In genomic region chr2:46703588-46703987, GRCh38 we compare ENCODE assay signal across 29 cellular contexts. TPM values are rescaled to one million over a fixed set of nuclear protein-coding genes. Genes with fewer than 3 reads are reported as not detected.
A peak's percentile ranks its signal among the peaks of the same experiment; 100 is the strongest.
DNase-seq lines count a peak whose midpoint lies in the region; ATAC-seq, FAIRE-seq and TF ChIP-seq lines count a peak whose summit lies in the region.
"Had no signal": no experiment of that assay in that cellular context is flagged by ENCODE, and none has a peak within 500 bp of the region (broad histone marks: within the 10 kb centered on the region; RNA-seq: fewer than 3 reads in every experiment).

No MANE protein-coding gene starts in this region.

- no peak overlapping the region for H4K5ac ChIP-seq in H1 (ENCODE audit: insufficient read length, low read depth, low read length)

- no peak for TF ChIP-seq RAD21 in H1 (IDR thresholded peaks at IDR 0.05 in 1 of 2, conservative IDR thresholded peaks at IDR 0.05 in 1 of 2; ENCODE audit: low read depth in 2 of 2, low read length in 2 of 2)

- no peak overlapping the region for H3K18ac ChIP-seq in H1 (ENCODE audit: extremely low read depth, low read length)

- H3K9me3 Mint-ChIP-seq in HFFc6 = peaks cover 5% of the 10 kb centered on the region; the same call in 1 of the 2 replicates
- no peaks in the 10 kb centered on the region for H3K9me3 Mint-ChIP-seq in stimulated activated memory B cell treated with anti-CD40 and anti-IgM and Interleukin-4, amounts not matched to agents 10 μg/mL and 1 μg/mL and 100 μg/mL, for 72 hours
- H3K9me3 Mint-ChIP-seq: activated CD4-positive, alpha-beta T cell treated with anti-CD3 and anti-CD28 coated beads, Interleukin-2, amount 10 ng/mL, durations not matched to agents 7 days and 5 days; activated T-helper 1 cell treated with anti-CD3 and anti-CD28 coated beads, Interleukin-12 subunit alpha, Interleukin-12 subunit beta, Interleukin-2, Interleukin-4 antibody, amounts not matched to agents 30 ng/mL and 10 ng/mL and 1 ng/mL, durations not matched to agents 14 hours and 24 hours and 36 hours; CD8-positive, alpha-beta memory T cell; natural killer cell; T-helper 2 cell treated with Interferon-gamma antibody and Interleukin-4, amounts not matched to agents 5 μg/mL and 100 μg/mL, for 36 hours had no signal

- no peak overlapping the region for H2BK15ac ChIP-seq in H1 (ENCODE audit: low read length)

- no peaks in the 10 kb centered on the region for H3K36me3 ChIP-seq in H1 (ENCODE audit: control insufficient read depth in 2 of 4, insufficient read depth in 4 of 4, low read length in 3 of 4)
- H3K36me3 ChIP-seq: colonic mucosa, left ventricle myocardium inferior had no signal

- no peak for TF ChIP-seq EP300 in H1 (IDR thresholded peaks at IDR 0.05; ENCODE audit: borderline replicate concordance in 1 of 2, low read depth in 2 of 2, low read length in 2 of 2)

- H2AFZ ChIP-seq in H1 (ENCODE audit: low read length) = no peak overlapping the region
- H2AFZ ChIP-seq: hepatocyte had no signal

- CTCF ChIA-PET in H1 (lab: Charles Lee; ENCODE audit: partially characterized antibody) = interaction anchor here (1.1 to 1.6 kb wide), 2 partner anchors 35 to 72 kb away, joined by 3 read pairs; no protein-coding TSS in a partner anchor

- peaks cover 5% of the 10 kb centered on the region for H3K23me2 ChIP-seq in H1 (ENCODE audit: low read depth, low read length)

- H2BK5ac ChIP-seq in H1 (ENCODE audit: low read depth, low read length) = no peak overlapping the region

- H4K20me1 ChIP-seq in H1 (replicated peaks in 1 of 2; ENCODE audit: control insufficient read depth in 1 of 2, insufficient read depth in 2 of 2, low read length in 2 of 2) = peaks cover 9 to 11% of the 10 kb centered on the region in 2 experiments

- no peak overlapping the region for H2AK5ac ChIP-seq in H1 (ENCODE audit: low read depth, low read length)

- no peak overlapping the region; the same call in none of the 2 replicates for H3K4me3 Mint-ChIP-seq in HFFc6
- no peak overlapping the region for H3K4me3 Mint-ChIP-seq in stimulated activated memory B cell treated with anti-CD40 and anti-IgM and Interleukin-4, amounts not matched to agents 10 μg/mL and 1 μg/mL and 100 μg/mL, for 72 hours
- H3K4me3 Mint-ChIP-seq: activated CD4-positive, alpha-beta T cell treated with anti-CD3 and anti-CD28 coated beads, Interleukin-2, amount 10 ng/mL, durations not matched to agents 7 days and 5 days; activated CD8-positive, alpha-beta memory T cell treated with anti-CD3 and anti-CD28 coated beads, Interleukin-2, amount 10 ng/mL, durations not matched to agents 7 days and 5 days; activated T-helper 1 cell treated with anti-CD3 and anti-CD28 coated beads, Interleukin-12 subunit alpha, Interleukin-12 subunit beta, Interleukin-2, Interleukin-4 antibody, amounts not matched to agents 30 ng/mL and 10 ng/mL and 1 ng/mL, durations not matched to agents 14 hours and 24 hours and 36 hours; natural killer cell; T-helper 2 cell treated with Interferon-gamma antibody and Interleukin-4, amounts not matched to agents 5 μg/mL and 100 μg/mL, for 36 hours had no signal

- no peaks in the 10 kb centered on the region for H3K9me3 ChIP-seq in H1 (ENCODE audit: insufficient read depth in 2 of 2, low read depth in 1 of 2, low read length in 1 of 2)
- H3K9me3 ChIP-seq: colonic mucosa, left ventricle myocardium inferior had no signal

- peak; percentile 38 for FAIRE-seq in GM12891 (lab: Jason Lieb, UNC)
- FAIRE-seq in H1 (lab: Jason Lieb, UNC) = no peak
- FAIRE-seq: frontal cortex had no signal

- H3K27ac Mint-ChIP-seq in HFFc6 = 0 out of 2 replicates have a peak overlapping the region, but pooled peaks have one; percentile 17
- H3K27ac Mint-ChIP-seq in stimulated activated memory B cell treated with anti-CD40 and anti-IgM and Interleukin-4, amounts not matched to agents 10 μg/mL and 1 μg/mL and 100 μg/mL, for 72 hours = peak overlapping the region; percentile 51
- H3K27ac Mint-ChIP-seq: activated CD4-positive, alpha-beta T cell treated with anti-CD3 and anti-CD28 coated beads, Interleukin-2, amount 10 ng/mL, durations not matched to agents 7 days and 5 days; activated CD8-positive, alpha-beta memory T cell treated with anti-CD3 and anti-CD28 coated beads, Interleukin-2, amount 10 ng/mL, durations not matched to agents 7 days and 5 days; activated T-helper 1 cell treated with anti-CD3 and anti-CD28 coated beads, Interleukin-12 subunit alpha, Interleukin-12 subunit beta, Interleukin-2, Interleukin-4 antibody, amounts not matched to agents 30 ng/mL and 10 ng/mL and 1 ng/mL, durations not matched to agents 14 hours and 24 hours and 36 hours; natural killer cell; T-helper 2 cell treated with Interferon-gamma antibody and Interleukin-4, amounts not matched to agents 5 μg/mL and 100 μg/mL, for 36 hours had no signal

- no peak overlapping the region for H3K23ac ChIP-seq in H1 (ENCODE audit: insufficient read length)

- peak overlapping the region in 1 of 4 experiments; percentile 52; a peak in 2 of 8 replicates for H3K4me3 ChIP-seq in H1 (ENCODE audit: extremely low read depth in 1 of 4, insufficient read depth in 2 of 4, low read depth in 3 of 4, low read length in 4 of 4)
- H3K4me3 ChIP-seq: colonic mucosa, hepatocyte, left ventricle myocardium inferior, SK-N-MC had no signal

- no peak overlapping the region for H3K27ac ChIP-seq in H1 (ENCODE audit: low read depth, low read length)
- H3K27ac ChIP-seq: colonic mucosa, hepatocyte, left ventricle myocardium inferior, RWPE1, SK-N-MC, VCaP had no signal

- no peak overlapping the region for H4K91ac ChIP-seq in H1 (replicated peaks; ENCODE audit: insufficient read length, low read length)

- H4K8ac ChIP-seq in H1 (ENCODE audit: extremely low read depth, insufficient read depth, low read length) = no peak overlapping the region

- peaks cover 16 to 85% of the 10 kb centered on the region in 2 experiments for H3K79me2 ChIP-seq in H1 (ENCODE audit: control insufficient read depth in 1 of 2, insufficient read depth in 2 of 2, low read length in 2 of 2)

- H3K27me3 ChIP-seq in H1 (replicated peaks in 1 of 4; ENCODE audit: control insufficient read depth in 3 of 4, extremely low read depth in 1 of 4, insufficient read depth in 3 of 4, low read length in 3 of 4) = no peaks in the 10 kb centered on the region
- H3K27me3 ChIP-seq: colonic mucosa, hepatocyte had no signal

- DNase-seq in GM12891 (ENCODE audit: insufficient read length, low spot score) = no peak
- DNase-seq in HFFc6 = no peak
- no peak for DNase-seq in H1 (ENCODE audit: low read depth in 1 of 2, low spot score in 2 of 2)
- DNase-seq in NCI-H510A treated with DMSO at 0.1 percent for 48 hours (lab: John Stamatoyannopoulos, UW) = no peak
- DNase-seq in stimulated activated CD4-positive, alpha-beta T cell treated with anti-CD3 and anti-CD28 coated beads, Interleukin-15, amount 100 ng/mL, for 24 hours = no peak
- DNase-seq in KG1 (lab: John Stamatoyannopoulos, UW) = no peak
- DNase-seq: activated CD4-positive, alpha-beta T cell treated with anti-CD3 and anti-CD28 coated beads, Interleukin-2, amount 10 ng/mL, durations not matched to agents 7 days and 5 days; activated CD8-positive, alpha-beta memory T cell treated with anti-CD3 and anti-CD28 coated beads, Interleukin-2, amount 10 ng/mL, durations not matched to agents 7 days and 5 days; activated naive CD4-positive, alpha-beta T cell treated with anti-CD3 and anti-CD28 coated beads, Interleukin-2, amount 50 U/mL, for 16 hours; CD8-positive, alpha-beta memory T cell; colonic mucosa; effector memory CD4-positive, alpha-beta T cell; erythroblast; GOT3; Karpas-422; left ventricle myocardium inferior; midbrain; natural killer cell; stimulated activated CD4-positive, alpha-beta T cell treated with anti-CD3 and anti-CD28 coated beads, Interleukin-12 subunit alpha, Interleukin-12 subunit beta, amount 100 ng/mL, for 4 hours; stimulated activated CD4-positive, alpha-beta T cell treated with anti-CD3 and anti-CD28 coated beads, Interleukin-4, amount 100 ng/mL, for 4 hours; stimulated activated naive CD8-positive, alpha-beta T cell treated with anti-CD3 and anti-CD28 coated beads, Interleukin-15, Interleukin-2, amounts not matched to agents 100 U/mL and 50 U/mL, for 24 hours had no signal

- peak overlapping the region in 1 of 4 experiments; percentile 8; a peak in 1 of 7 replicates for H3K9ac ChIP-seq in H1 (replicated peaks in 1 of 4; ENCODE audit: extremely low read depth in 1 of 4, low read depth in 3 of 4, low read length in 3 of 4)

- H2BK20ac ChIP-seq in H1 (ENCODE audit: low read length) = no peak overlapping the region

- peaks cover 41% of the 10 kb centered on the region for H3K36me3 Mint-ChIP-seq in HFFc6 (ENCODE audit: low read depth)
- no peaks in the 10 kb centered on the region for H3K36me3 Mint-ChIP-seq in stimulated activated memory B cell treated with anti-CD40 and anti-IgM and Interleukin-4, amounts not matched to agents 10 μg/mL and 1 μg/mL and 100 μg/mL, for 72 hours
- H3K36me3 Mint-ChIP-seq: natural killer cell had no signal

- H3K79me1 ChIP-seq in H1 (ENCODE audit: low read depth, low read length) = no peaks in the 10 kb centered on the region; the same call in 1 of the 2 replicates

- H2BK12ac ChIP-seq in H1 (ENCODE audit: low read depth, low read length) = no peak overlapping the region

- H3K14ac ChIP-seq in H1 (ENCODE audit: insufficient read length) = no peak overlapping the region

- no peak overlapping the region for H2BK120ac ChIP-seq in H1 (replicated peaks; ENCODE audit: low read depth, low read length)

- no peaks in the 10 kb centered on the region for H3K27me3 Mint-ChIP-seq in HFFc6 (ENCODE audit: insufficient read depth)
- no peaks in the 10 kb centered on the region for H3K27me3 Mint-ChIP-seq in stimulated activated memory B cell treated with anti-CD40 and anti-IgM and Interleukin-4, amounts not matched to agents 10 μg/mL and 1 μg/mL and 100 μg/mL, for 72 hours
- H3K27me3 Mint-ChIP-seq: activated CD8-positive, alpha-beta memory T cell treated with anti-CD3 and anti-CD28 coated beads, Interleukin-2, amount 10 ng/mL, durations not matched to agents 7 days and 5 days had no signal

- no peak overlapping the region for H3K56ac ChIP-seq in H1 (replicated peaks; ENCODE audit: insufficient read length, low read depth, low read length)

- H3K4me2 ChIP-seq in H1 (ENCODE audit: insufficient read depth in 1 of 2, low read depth in 2 of 2, low read length in 2 of 2) = peak overlapping the region; percentile 75; a peak in 3 of 4 replicates
- H3K4me2 ChIP-seq: hepatocyte had no signal

- no peak for TF ChIP-seq CTCF in HFFc6 (IDR thresholded peaks at IDR 0.05)
- TF ChIP-seq CTCF in H1 (IDR thresholded peaks at IDR 0.05; ENCODE audit: control extremely low read depth in 1 of 3, insufficient read depth in 1 of 3, low read depth in 1 of 3, low read length in 3 of 3) = no peak

- TF ChIP-seq POLR2A in GM12891 (IDR thresholded peaks at IDR 0.05; ENCODE audit: low read depth, low read length) = no peak
- no peak for TF ChIP-seq POLR2A in H1 (IDR thresholded peaks at IDR 0.05; ENCODE audit: control extremely low read depth in 1 of 2, low read depth in 2 of 2, low read length in 2 of 2)

- ATAC-seq in stimulated activated memory B cell treated with anti-CD40 and anti-IgM and Interleukin-4, amounts not matched to agents 10 μg/mL and 1 μg/mL and 100 μg/mL, for 72 hours = no peak
- ATAC-seq: activated CD8-positive, alpha-beta memory T cell treated with anti-CD3 and anti-CD28 coated beads, Interleukin-2, amount 10 ng/mL, durations not matched to agents 7 days and 5 days; natural killer cell; stimulated activated naive CD8-positive, alpha-beta T cell treated with anti-CD3 and anti-CD28 coated beads, Interleukin-15, Interleukin-2, amounts not matched to agents 100 U/mL and 50 U/mL, for 24 hours had no signal

- POLR2A ChIA-PET in H1 (lab: Charles Lee; ENCODE audit: partially characterized antibody) = interaction anchor here (1.4 to 5.0 kb wide), 3 partner anchors 14 to 19 kb away, joined by 4 to 28 read pairs (median 4); no protein-coding TSS in a partner anchor

- H3K4me1 ChIP-seq in H1 (replicated peaks in 1 of 4; ENCODE audit: control insufficient read depth in 3 of 4, insufficient read depth in 4 of 4, low read length in 3 of 4) = peaks cover 5 to 39% (median 16%) of the 10 kb centered on the region in 4 experiments; a peak in 6 of 7 replicates
- H3K4me1 ChIP-seq: colonic mucosa had no signal

- no peak overlapping the region for H3K4ac ChIP-seq in H1 (replicated peaks; ENCODE audit: insufficient read length, low read depth, low read length)

- H3K4me1 Mint-ChIP-seq in HFFc6 (ENCODE audit: low read depth) = 0 out of 2 replicates have a peak, but pooled peaks cover under 1% of the 10 kb centered on the region
- H3K4me1 Mint-ChIP-seq in stimulated activated memory B cell treated with anti-CD40 and anti-IgM and Interleukin-4, amounts not matched to agents 10 μg/mL and 1 μg/mL and 100 μg/mL, for 72 hours = peaks cover 45% of the 10 kb centered on the region

RNA-seq across cellular contexts. Expression of gene SOCS5, which starts 4.5 kb away (rescaled TPM):
- polyA plus RNA-seq in GM12891 (2012; ENCODE audit: low read depth, missing spikeins) = 3.1 TPM
- total RNA-seq in HFFc6 (2021; fragmentation: NEBNext Ultra II Directional; extraction: Animal tissue kit (Norgen Biotek cat#: 25700)) = 10 to 100 TPM; 74.7 to 91.4 (median 87.9) TPM
- 15.6 and 16.6 TPM in 2 replicates for total RNA-seq in H1 (2021; fragmentation: NEBNext Ultra II Directional; extraction: Animal tissue kit (Norgen Biotek cat#: 25700))
- 5.6 and 8.5 TPM in 2 replicates for polyA plus RNA-seq in H1 (2011; rRNA removed)
- polyA plus RNA-seq in H1 (2011; cell fraction: cytosol; rRNA removed) = 8.5 TPM
- 6.9 TPM for polyA plus RNA-seq in H1 (2011; cell fraction: nucleus; rRNA removed)
- 8.5 to 13.2 TPM (median 10.3 TPM) in 4 replicates for polyA plus RNA-seq in H1 (2012, experiment 1 of 2)
- 1.0 TPM for polyA plus RNA-seq in H1 (2012, experiment 2 of 2)
- polyA plus RNA-seq in H1 (2013, experiment 1 of 2) = 7.5 TPM
- polyA plus RNA-seq in H1 (2013, experiment 2 of 2) = 7.3 TPM
- polyA minus RNA-seq in H1 (2011; rRNA and poly(A)+ RNA removed) = 30.0 and 36.8 TPM in 2 replicates
- 13.9 TPM for polyA minus RNA-seq in H1 (2011; cell fraction: cytosol; rRNA and poly(A)+ RNA removed)
- 34.4 TPM for polyA minus RNA-seq in H1 (2011; cell fraction: nucleus; rRNA and poly(A)+ RNA removed)
